Comparison of ENCODE assay signal across 10 cellular contexts in the genomic region with DNA sequence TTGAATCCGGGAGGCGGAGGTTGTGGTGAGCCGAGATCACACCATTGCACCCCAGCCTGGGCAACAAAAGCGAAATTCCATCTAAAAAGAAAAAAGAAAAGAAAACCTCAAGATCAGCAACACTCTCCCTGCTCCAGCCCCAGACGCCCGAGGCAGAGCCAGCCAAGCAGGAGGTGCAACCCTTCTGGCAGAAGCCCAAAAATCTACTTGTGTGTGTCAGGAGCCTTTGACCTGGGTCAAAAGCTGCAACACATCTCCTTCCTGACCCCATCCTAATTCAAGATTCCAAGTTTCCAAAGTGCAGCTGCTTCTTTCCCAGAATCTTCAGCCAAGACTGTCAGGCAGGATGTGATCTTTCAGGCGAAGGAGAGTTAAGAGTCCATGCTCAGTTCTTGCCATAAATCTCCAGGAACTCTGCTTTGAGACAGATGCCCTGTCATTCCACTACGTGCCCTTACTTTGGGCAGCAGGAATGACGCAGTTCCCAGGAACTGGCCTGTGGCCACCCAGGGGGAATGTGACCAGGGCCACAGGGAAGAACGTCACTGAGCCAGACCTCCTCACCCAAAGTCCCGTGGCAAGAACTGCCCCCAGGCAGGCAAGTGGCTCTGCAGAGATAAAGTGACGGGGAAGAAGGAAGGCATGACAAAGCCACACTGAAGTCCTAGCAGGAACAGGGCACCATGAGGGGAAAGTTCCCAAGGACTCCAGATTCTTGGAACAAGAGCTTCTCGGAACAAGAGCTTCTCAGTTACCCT. TPM values are rescaled to one million over a fixed set of nuclear protein-coding genes. Genes with fewer than 3 reads are reported as not detected.
DNase-seq lines count a peak whose midpoint lies in the region; ATAC-seq and TF ChIP-seq lines count a peak whose summit lies in the region.
"Had no signal": no experiment of that assay in that cellular context is flagged by ENCODE, and none has a peak within 500 bp of the region (broad histone marks: within the 10 kb centered on the region; RNA-seq: fewer than 3 reads in every experiment).

No MANE protein-coding gene starts in this region.

- no peaks in the 10 kb centered on the region for H3K27me3 Mint-ChIP-seq in central memory CD8-positive, alpha-beta T cell

- WGBS in stomach, 5 donors, result 53 to 70% (median 61%) methylated on average over 13 of the region's 13 CpGs

- no peaks in the 10 kb centered on the region for H3K9me3 Mint-ChIP-seq in central memory CD8-positive, alpha-beta T cell

- DNase-seq in Peyer's patch (peak in 1 of 3 donors; percentile 66), lower lobe of right lung (peak; percentile 55), stomach (no peak), T1000 (lab: John Stamatoyannopoulos, UW) (no peak), DMS79 treated with DMSO at 0.1 percent for 48 hours (lab: John Stamatoyannopoulos, UW) (no peak), GDM1 (lab: John Stamatoyannopoulos, UW) (no peak), glomerular visceral epithelial cell (ENCODE audit: extremely low spot score) (no peak)
- DNase-seq in central memory CD8-positive, alpha-beta T cell (ENCODE audit: low spot score in 2 of 2), result no peak
- DNase-seq: foreskin keratinocyte had no signal

- no peak for TF ChIP-seq CTCF in Peyer's patch (IDR thresholded peaks at IDR 0.05)
- TF ChIP-seq CTCF in lower lobe of right lung (IDR thresholded peaks at IDR 0.05), result no peak
- TF ChIP-seq CTCF in stomach (IDR thresholded peaks at IDR 0.05), result no peak

- H3K27ac Mint-ChIP-seq in central memory CD8-positive, alpha-beta T cell (ENCODE audit: low read depth), result peak overlapping the region; percentile 83

- H3K9me3 ChIP-seq in Peyer's patch, result no peaks in the 10 kb centered on the region
- no peaks in the 10 kb centered on the region for H3K9me3 ChIP-seq in lower lobe of right lung
- no peaks in the 10 kb centered on the region for H3K9me3 ChIP-seq in stomach

- peak; percentile 94 for TF ChIP-seq EP300 in stomach (IDR thresholded peaks at IDR 0.05)

- intact Hi-C loops in lower lobe of right lung (cut with DNase I), result no loop called here
- intact Hi-C loops in stomach (cut with DNase I; ENCODE audit: low total_unique reads), result no loop called here

- H3K27me3 ChIP-seq in Peyer's patch, result no peaks in the 10 kb centered on the region
- H3K27me3 ChIP-seq in lower lobe of right lung (ENCODE audit: low read depth), result no peaks in the 10 kb centered on the region
- no peaks in the 10 kb centered on the region for H3K27me3 ChIP-seq in stomach
- H3K27me3 ChIP-seq: foreskin keratinocyte had no signal

- H3K4me1 Mint-ChIP-seq in central memory CD8-positive, alpha-beta T cell, result peaks cover 89% of the 10 kb centered on the region

- TF ChIP-seq POLR2A in Peyer's patch (IDR thresholded peaks at IDR 0.05), result no peak
- no peak for TF ChIP-seq POLR2A in stomach (IDR thresholded peaks at IDR 0.05)

- ATAC-seq in central memory CD8-positive, alpha-beta T cell (replicated peaks; ENCODE audit: extremely low read depth, poor library complexity, severe bottlenecking), result no peak
- ATAC-seq in lower lobe of right lung, result peak; percentile 44 to 47
- ATAC-seq: foreskin keratinocyte had no signal

- H3K4me1 ChIP-seq in Peyer's patch (peaks cover 7 to 34% (median 13%) of the 10 kb centered on the region in 4 donors), lower lobe of right lung (peaks cover 89% of the 10 kb centered on the region), stomach (peaks cover 17 to 50% (median 25%) of the 10 kb centered on the region in 4 donors)
- H3K4me1 ChIP-seq: foreskin keratinocyte had no signal

- H3K27ac ChIP-seq in Peyer's patch, result peak overlapping the region; percentile 45 to 69 (median 54)
- peak overlapping the region; percentile 50 for H3K27ac ChIP-seq in lower lobe of right lung
- peak overlapping the region in 4 of 5 donors; percentile 59 to 82 (median 76) for H3K27ac ChIP-seq in stomach
- H3K27ac ChIP-seq: foreskin keratinocyte, RWPE1 had no signal

- H3K36me3 ChIP-seq in Peyer's patch (no peaks in the 10 kb centered on the region), lower lobe of right lung (no peaks in the 10 kb centered on the region), stomach (no peaks in the 10 kb centered on the region)

- no peak overlapping the region for H3K4me3 ChIP-seq in Peyer's patch
- H3K4me3 ChIP-seq in lower lobe of right lung, result no peak overlapping the region
- no peak overlapping the region for H3K4me3 ChIP-seq in stomach

- peaks cover 15% of the 10 kb centered on the region for H3K36me3 Mint-ChIP-seq in central memory CD8-positive, alpha-beta T cell (ENCODE audit: insufficient read depth)

- H3K4me3 Mint-ChIP-seq in central memory CD8-positive, alpha-beta T cell, result peak overlapping the region; percentile 72

RNA-seq across cellular contexts. Expression of gene SH3BP5, which starts 39.4 kb away (rescaled TPM):
- total RNA-seq in Peyer's patch (10 to 100 TPM; 12.8 to 64.4 (median 16.0) TPM), lower lobe of right lung (106 TPM), stomach (10 to 100 TPM in 4 of 5 donors, 1 to 10 TPM in 1; 1.8 to 43.7 (median 27.5) TPM)
- 10 to 100 TPM; 12.5 to 16.5 (median 13.0) TPM for polyA plus RNA-seq in stomach
